3 cellular contexts compared by ENCODE assay signal in genomic region chr11:120399312-120399711, GRCh38.
TF ChIP-seq lines count a peak whose summit lies in the region.

No MANE protein-coding gene starts in this region.

TF ChIP-seq in IMR-90, 13 proteins besides CTCF, POLR2A, EP300 and RAD21:
- TF ChIP-seq ELK1 (IDR thresholded peaks at IDR 0.05; ENCODE audit: borderline replicate concordance, low read depth, low read length) = no peak
- TF ChIP-seq RCOR1 (IDR thresholded peaks at IDR 0.05; ENCODE audit: insufficient replicate concordance, low read length) = no peak
- TF ChIP-seq BHLHE40 (IDR thresholded peaks at IDR 0.05; ENCODE audit: low read depth, low read length) = no peak
- no peak for TF ChIP-seq MAFK (IDR thresholded peaks at IDR 0.05; ENCODE audit: low read depth, low read length)
- no peak for TF ChIP-seq MAZ (IDR thresholded peaks at IDR 0.05; ENCODE audit: borderline replicate concordance, low read depth, low read length)
- no peak for TF ChIP-seq FOS (IDR thresholded peaks at IDR 0.05; ENCODE audit: low read depth, low read length)
- no peak for TF ChIP-seq SMC3 (IDR thresholded peaks at IDR 0.05; ENCODE audit: low read depth, low read length)
- no peak for TF ChIP-seq MXI1 (IDR thresholded peaks at IDR 0.05; ENCODE audit: borderline replicate concordance, low read depth, low read length)
- no peak for TF ChIP-seq NFE2L2 (IDR thresholded peaks at IDR 0.05; ENCODE audit: low read depth, low read length)
- no peak for TF ChIP-seq RFX5 (IDR thresholded peaks at IDR 0.05; ENCODE audit: low read depth, low read length)
- TF ChIP-seq CEBPB (IDR thresholded peaks at IDR 0.05; ENCODE audit: low read depth, low read length) = no peak
- TF ChIP-seq CHD1 (IDR thresholded peaks at IDR 0.05; ENCODE audit: low read depth, low read length) = no peak
- no peak for TF ChIP-seq USF2 (IDR thresholded peaks at IDR 0.05; ENCODE audit: low read depth, low read length)
TF ChIP-seq in IMR-90: peak in this region for 0.

TF ChIP-seq in H1, 55 proteins besides CTCF, POLR2A, EP300 and RAD21:
- TF ChIP-seq YY1 (IDR thresholded peaks at IDR 0.05; ENCODE audit: low read depth, low read length) (no peak), RXRA (IDR thresholded peaks at IDR 0.05; ENCODE audit: insufficient read depth, low read depth, low read length) (no peak), SP1 (IDR thresholded peaks at IDR 0.05; ENCODE audit: low read depth, low read length) (no peak), TAF7 (optimal IDR thresholded peaks at IDR 0.05; ENCODE audit: borderline replicate concordance, low read depth, low read length) (no peak), CHD2 (IDR thresholded peaks at IDR 0.05; ENCODE audit: low read length) (no peak), SIX5 (IDR thresholded peaks at IDR 0.05; ENCODE audit: low read depth, low read length) (no peak), CTBP2 (IDR thresholded peaks at IDR 0.05; ENCODE audit: borderline replicate concordance, insufficient read depth, insufficient read length, low read length) (no peak), MAFK (IDR thresholded peaks at IDR 0.05; ENCODE audit: low read depth, low read length) (no peak), KDM1A (IDR thresholded peaks at IDR 0.05; ENCODE audit: borderline replicate concordance, low read length) (no peak), SIRT6 (IDR thresholded peaks at IDR 0.05; ENCODE audit: low read length) (no peak), CHD1 (IDR thresholded peaks at IDR 0.05; ENCODE audit: low read depth, low read length) (no peak), BRCA1 (IDR thresholded peaks at IDR 0.05; ENCODE audit: low read depth, low read length) (no peak), CBX5 (IDR thresholded peaks at IDR 0.05; ENCODE audit: low read depth, low read length) (no peak), GTF2F1 (IDR thresholded peaks at IDR 0.05; ENCODE audit: borderline replicate concordance, low read depth, low read length) (no peak), CREB1 (IDR thresholded peaks at IDR 0.05) (no peak), POU5F1 (IDR thresholded peaks at IDR 0.05; ENCODE audit: low read depth, low read length) (no peak)

TF ChIP-seq in HepG2, 621 proteins besides CTCF, POLR2A, EP300 and RAD21:
- TF ChIP-seq ZNF468 (CRISPR knock-in tag; IDR thresholded peaks at IDR 0.05) (no peak), FOXP1 (IDR thresholded peaks at IDR 0.05) (no peak), FOXP1 (CRISPR knock-in tag; IDR thresholded peaks at IDR 0.05) (no peak), HNF4G (IDR thresholded peaks at IDR 0.05; ENCODE audit: borderline replicate concordance, low read depth, low read length) (no peak), HNF4G (CRISPR knock-in tag; IDR thresholded peaks at IDR 0.05; ENCODE audit: borderline replicate concordance, low read depth) (no peak), FOXO1 (CRISPR knock-in tag; IDR thresholded peaks at IDR 0.05) (no peak), ZBTB46 (CRISPR knock-in tag; IDR thresholded peaks at IDR 0.05; ENCODE audit: borderline replicate concordance) (no peak), ZNF274 (CRISPR knock-in tag; IDR thresholded peaks at IDR 0.05) (no peak), HNRNPL (IDR thresholded peaks at IDR 0.05; ENCODE audit: low read depth, low read length) (no peak), ZNF264 (CRISPR knock-in tag; IDR thresholded peaks at IDR 0.05) (no peak), ZKSCAN8 (CRISPR knock-in tag; IDR thresholded peaks at IDR 0.05; ENCODE audit: borderline replicate concordance) (no peak), ARNT2 (CRISPR knock-in tag; IDR thresholded peaks at IDR 0.05; ENCODE audit: low read depth) (no peak), SALL1 (CRISPR knock-in tag; IDR thresholded peaks at IDR 0.05) (no peak)
